In genomic region chr4:38237139-38237538, GRCh38 we compare ENCODE assay signal across 15 cellular contexts.
DNase-seq lines count a peak whose midpoint lies in the region; ATAC-seq, FAIRE-seq and TF ChIP-seq lines count a peak whose summit lies in the region.
"Had no signal": no experiment of that assay in that cellular context is flagged by ENCODE, and none has a peak within 500 bp of the region (broad histone marks: within the 10 kb centered on the region; RNA-seq: fewer than 3 reads in every experiment).

No MANE protein-coding gene starts in this region.

- ATAC-seq in RWPE2 (ENCODE audit: low read depth) (peak; percentile 100), GM21526 (IDR thresholded peaks at IDR 0.05; ENCODE audit: low FRiP score, unreplicated experiment) (no peak)
- ATAC-seq: activated CD4-positive, alpha-beta T cell treated with anti-CD3 and anti-CD28 coated beads for 36 hours; activated T-helper 17 cell treated with anti-CD3 and anti-CD28 coated beads, Interleukin-2, amount 50 U/mL, for 72 hours; GM12878; heart left ventricle had no signal

- H3F3A ChIP-seq in GM23248 (ENCODE audit: insufficient read depth), result peaks cover 5% of the 10 kb centered on the region; the same call in 1 of the 2 replicates

- H3K4me2 ChIP-seq in GM23248 (ENCODE audit: unreplicated experiment), result no peak overlapping the region

- WGBS in GM23248 (ENCODE audit: low coverage in 1 of 2, low lambda C conversion rate in 2 of 2, missing lambda C conversion rate in 2 of 2), 2 experiments, result 26 to 27% methylated on average over 3 of the region's 3 CpGs
- 30 to 41% methylated on average over 3 of the region's 3 CpGs for WGBS in esophagus, 2 donors

- no peaks in the 10 kb centered on the region for H3K9me3 ChIP-seq in GM23248 (ENCODE audit: low read depth)
- H3K9me3 ChIP-seq in RWPE2 (ENCODE audit: severe bottlenecking), result no peaks in the 10 kb centered on the region
- H3K9me3 ChIP-seq in esophagus (ENCODE audit: control insufficient read depth in 2 of 2, insufficient read depth in 1 of 2, low read depth in 1 of 2, low read length in 1 of 2), result no peaks in the 10 kb centered on the region
- H3K9me3 ChIP-seq: heart left ventricle had no signal

- H3K4me3 ChIP-seq in GM23248, result no peak overlapping the region
- H3K4me3 ChIP-seq in RWPE2 (ENCODE audit: severe bottlenecking), result no peak overlapping the region
- H3K4me3 ChIP-seq in esophagus (ENCODE audit: low read depth in 1 of 2, low read length in 2 of 2), result no peak overlapping the region
- H3K4me3 ChIP-seq in skeletal muscle cell (ENCODE audit: low read depth, low read length), result no peak overlapping the region
- H3K4me3 ChIP-seq: GM12878, heart left ventricle had no signal

- TF ChIP-seq CTCF in RWPE2 (IDR thresholded peaks at IDR 0.05; ENCODE audit: poor library complexity, severe bottlenecking), result no peak

- peak; percentile 89 for DNase-seq in GM23248
- no peak for DNase-seq in RWPE2 (ENCODE audit: low spot score)
- peak; percentile 13 for DNase-seq in skeletal muscle cell (ENCODE audit: low read depth)
- no peak for DNase-seq in stimulated activated CD4-positive, alpha-beta T cell treated with anti-CD3 and anti-CD28 coated beads, Interleukin-12 subunit alpha, Interleukin-12 subunit beta, amount 100 ng/mL, for 4 hours
- no peak for DNase-seq in GM12891 (ENCODE audit: insufficient read length, low spot score)
- no peak for DNase-seq in GM19238 (ENCODE audit: insufficient read length, low spot score)
- DNase-seq: activated CD4-positive, alpha-beta T cell treated with anti-CD3 and anti-CD28 coated beads for 36 hours; heart left ventricle; MM.1S; stimulated activated CD4-positive, alpha-beta T cell treated with anti-CD3 and anti-CD28 coated beads, Interleukin-2, amount 100 ng/mL, for 24 hours; stimulated activated naive CD4-positive, alpha-beta T cell treated with Interleukin-2 at 50 U/mL for 16 hours had no signal

- H3K4me1 ChIP-seq in GM23248 (ENCODE audit: insufficient read depth) (peaks cover 12% of the 10 kb centered on the region), RWPE2 (ENCODE audit: insufficient read depth, poor library complexity, severe bottlenecking) (peaks cover 17% of the 10 kb centered on the region), esophagus (ENCODE audit: control insufficient read depth in 2 of 2, insufficient read depth in 2 of 2, low read length in 1 of 2) (peaks cover 0 to 10% of the 10 kb centered on the region in 2 donors)

- in situ Hi-C loops in GM23248 (cut with MboI), result no loop called here

- H2AFZ ChIP-seq in GM23248, result no peak overlapping the region

- no peaks in the 10 kb centered on the region for H3K9me2 ChIP-seq in GM23248 (ENCODE audit: insufficient read depth)

- no peak overlapping the region for H3K27ac ChIP-seq in GM23248
- peak overlapping the region; percentile 60 for H3K27ac ChIP-seq in RWPE2 (ENCODE audit: poor library complexity, severe bottlenecking)
- peak overlapping the region; percentile 84 to 90 for H3K27ac ChIP-seq in esophagus (ENCODE audit: low read depth in 2 of 2, low read length in 1 of 2)
- H3K27ac ChIP-seq: heart left ventricle had no signal

- no peak for FAIRE-seq in GM12891 (lab: Jason Lieb, UNC)
- FAIRE-seq: GM12878 had no signal

- H3K36me3 ChIP-seq in GM23248 (ENCODE audit: low read depth) (no peaks in the 10 kb centered on the region), RWPE2 (ENCODE audit: low read depth) (no peaks in the 10 kb centered on the region), esophagus (ENCODE audit: control insufficient read depth in 2 of 2, insufficient read depth in 2 of 2, low read length in 1 of 2) (no peaks in the 10 kb centered on the region)
- H3K36me3 ChIP-seq: heart left ventricle had no signal

- H3K9ac ChIP-seq in GM23248, result no peak overlapping the region

- H3K79me2 ChIP-seq in GM23248 (ENCODE audit: insufficient read depth), result no peaks in the 10 kb centered on the region

- H3K27me3 ChIP-seq in GM23248 (replicated peaks; ENCODE audit: insufficient read depth) (no peaks in the 10 kb centered on the region), RWPE2 (ENCODE audit: insufficient read depth, poor library complexity, severe bottlenecking) (no peaks in the 10 kb centered on the region), esophagus (ENCODE audit: control insufficient read depth in 1 of 2, insufficient read depth in 2 of 2, low read length in 2 of 2) (no peaks in the 10 kb centered on the region)
- H3K27me3 ChIP-seq: heart left ventricle had no signal

- no peaks in the 10 kb centered on the region for H4K20me1 ChIP-seq in GM23248 (ENCODE audit: insufficient read depth)

- TF ChIP-seq POLR2A in GM12891 (IDR thresholded peaks at IDR 0.05; ENCODE audit: low read depth, low read length), result no peak

TF ChIP-seq in GM12891, 5 proteins besides CTCF, POLR2A, EP300 and RAD21:
- no peak for TF ChIP-seq POU2F2 (IDR thresholded peaks at IDR 0.05; ENCODE audit: low read depth, low read length)
- no peak for TF ChIP-seq PAX5 (IDR thresholded peaks at IDR 0.05; ENCODE audit: insufficient read depth, low read length, severe bottlenecking)
- TF ChIP-seq POLR2AphosphoS5 (IDR thresholded peaks at IDR 0.05; ENCODE audit: low read depth, low read length), result no peak
- no peak for TF ChIP-seq TAF1 (IDR thresholded peaks at IDR 0.05; ENCODE audit: low read depth, low read length)
- no peak for TF ChIP-seq SPI1 (IDR thresholded peaks at IDR 0.05; ENCODE audit: low read depth, low read length)

Comparison
In these comparisons a context has a peak if more than half of its experiments do, and no peak if none do; other contexts are left out.
1. DNase-seq: peak in GM23248 (single experiment) and skeletal muscle cell (single experiment); none in RWPE2 (single experiment), stimulated activated CD4-positive, alpha-beta T cell treated with anti-CD3 and anti-CD28 coated beads, Interleukin-12 subunit alpha, Interleukin-12 subunit beta, amount 100 ng/mL, for 4 hours (single experiment), GM12891 (single experiment) and GM19238 (single experiment).